ENCODE assay signal across 21 cellular contexts in genomic region chr17:47270946-47271705, GRCh38.
"Had no signal": no experiment of that assay in that cellular context is flagged by ENCODE, and none has a peak within 500 bp of the region (broad histone marks: within the 10 kb centered on the region; RNA-seq: fewer than 3 reads in every experiment).

No MANE protein-coding gene starts in this region.

- H3K36me3 Mint-ChIP-seq: activated naive CD4-positive, alpha-beta T cell treated with anti-CD3 and anti-CD28 coated beads, Interleukin-2, amount 10 ng/mL, durations not matched to agents 7 days and 5 days had no signal

- DNase-seq: activated CD4-positive, alpha-beta T cell treated with anti-CD3 and anti-CD28 coated beads, Interleukin-2, amount 10 ng/mL, durations not matched to agents 7 days and 5 days; activated CD8-positive, alpha-beta memory T cell treated with anti-CD3 and anti-CD28 coated beads, Interleukin-2, amount 50 U/mL, for 4 hours; activated CD8-positive, alpha-beta T cell treated with anti-CD3 and anti-CD28 coated beads, Interleukin-2, amount 10 ng/mL, durations not matched to agents 7 days and 5 days; activated naive CD4-positive, alpha-beta T cell treated with anti-CD3 and anti-CD28 coated beads, Interleukin-2, amount 10 ng/mL, durations not matched to agents 7 days and 5 days; activated naive CD8-positive, alpha-beta T cell treated with anti-CD3 and anti-CD28 coated beads, Interleukin-2, amount 50 U/mL, for 24 hours; activated T-cell treated with anti-CD3 and anti-CD28 coated beads, Interleukin-2, amount 50 U/mL, for 4 hours; aorta; erythroblast; hypothalamus; naive thymus-derived CD4-positive, alpha-beta T cell; ovary; right lobe of liver; stimulated activated CD4-positive, alpha-beta T cell treated with anti-CD3 and anti-CD28 coated beads, Interleukin-4, amount 100 ng/mL, for 4 hours; stimulated activated naive CD4-positive, alpha-beta T cell treated with Interleukin-2 at 50 U/mL for 16 hours; uterus had no signal

- H3K4me1 Mint-ChIP-seq: activated CD4-positive, alpha-beta T cell treated with anti-CD3 and anti-CD28 coated beads, Interleukin-2, amount 10 ng/mL, durations not matched to agents 7 days and 5 days; activated naive CD4-positive, alpha-beta T cell treated with anti-CD3 and anti-CD28 coated beads, Interleukin-2, amount 10 ng/mL, durations not matched to agents 7 days and 5 days; central memory CD8-positive, alpha-beta T cell; naive thymus-derived CD4-positive, alpha-beta T cell had no signal

- H3K4me3 Mint-ChIP-seq: activated CD4-positive, alpha-beta T cell treated with anti-CD3 and anti-CD28 coated beads, Interleukin-2, amount 10 ng/mL, durations not matched to agents 7 days and 5 days; activated CD8-positive, alpha-beta T cell treated with anti-CD3 and anti-CD28 coated beads, Interleukin-2, amount 10 ng/mL, durations not matched to agents 7 days and 5 days; activated naive CD4-positive, alpha-beta T cell treated with anti-CD3 and anti-CD28 coated beads, Interleukin-2, amount 10 ng/mL, durations not matched to agents 7 days and 5 days; activated naive CD8-positive, alpha-beta T cell treated with anti-CD3 and anti-CD28 coated beads, Interleukin-2, amount 50 U/mL, for 24 hours; activated T-cell treated with anti-CD3 and anti-CD28 coated beads, Interleukin-2, amount 50 U/mL, for 4 hours; central memory CD8-positive, alpha-beta T cell; memory B cell; naive thymus-derived CD4-positive, alpha-beta T cell; T-helper 2 cell treated with Interferon-gamma antibody and Interleukin-4, amounts not matched to agents 5 μg/mL and 100 μg/mL, for 36 hours had no signal

- ATAC-seq: activated CD8-positive, alpha-beta T cell treated with anti-CD3 and anti-CD28 coated beads, Interleukin-2, amount 10 ng/mL, durations not matched to agents 7 days and 5 days; activated naive CD8-positive, alpha-beta T cell treated with anti-CD3 and anti-CD28 coated beads, Interleukin-2, amount 50 U/mL, for 24 hours; activated T-cell treated with anti-CD3 and anti-CD28 coated beads, Interleukin-2, amount 50 U/mL, for 4 hours; naive thymus-derived CD4-positive, alpha-beta T cell; right lobe of liver had no signal

- H3K27ac Mint-ChIP-seq: activated CD4-positive, alpha-beta T cell treated with anti-CD3 and anti-CD28 coated beads, Interleukin-2, amount 10 ng/mL, durations not matched to agents 7 days and 5 days; activated CD8-positive, alpha-beta T cell treated with anti-CD3 and anti-CD28 coated beads, Interleukin-2, amount 10 ng/mL, durations not matched to agents 7 days and 5 days; activated naive CD4-positive, alpha-beta T cell treated with anti-CD3 and anti-CD28 coated beads, Interleukin-2, amount 10 ng/mL, durations not matched to agents 7 days and 5 days; activated naive CD8-positive, alpha-beta T cell treated with anti-CD3 and anti-CD28 coated beads, Interleukin-2, amount 50 U/mL, for 24 hours; memory B cell; naive thymus-derived CD4-positive, alpha-beta T cell; T-helper 2 cell treated with Interferon-gamma antibody and Interleukin-4, amounts not matched to agents 5 μg/mL and 100 μg/mL, for 36 hours had no signal

- H3K4me3 ChIP-seq: coronary artery, ovary, right lobe of liver, tibial nerve, uterus had no signal

- H3K27me3 Mint-ChIP-seq: activated naive CD8-positive, alpha-beta T cell treated with anti-CD3 and anti-CD28 coated beads, Interleukin-2, amount 50 U/mL, for 24 hours; memory B cell had no signal

- FAIRE-seq: keratinocyte had no signal
